In genomic region chr16:81431554-81432353, GRCh38 we compare ENCODE assay signal across 1 cellular context.
A peak's percentile ranks its signal among the peaks of the same experiment; 100 is the strongest.
TF ChIP-seq lines count a peak whose summit lies in the region.

No MANE protein-coding gene starts in this region.

TF ChIP-seq in A549, 52 proteins besides CTCF, POLR2A, EP300 and RAD21 (continued from another document):
- TF ChIP-seq REST (IDR thresholded peaks at IDR 0.05) (no peak), HOXA7 (CRISPR knock-in tag; IDR thresholded peaks at IDR 0.05) (0 out of 2 replicates have a peak, but pooled peaks have one; percentile 9), E2F6 (IDR thresholded peaks at IDR 0.05; ENCODE audit: borderline replicate concordance, low read depth) (no peak; the same call in 1 of the 2 replicates), ZC3H11A (IDR thresholded peaks at IDR 0.05) (no peak), FOXS1 (CRISPR knock-in tag; IDR thresholded peaks at IDR 0.05) (no peak), EHMT2 (IDR thresholded peaks at IDR 0.05; ENCODE audit: low read depth) (no peak), ATOH8 (CRISPR knock-in tag; IDR thresholded peaks at IDR 0.05; ENCODE audit: low read depth) (0 out of 2 replicates have a peak, but pooled peaks have one; percentile 37), MAZ (IDR thresholded peaks at IDR 0.05; ENCODE audit: borderline replicate concordance, low read depth, low read length) (no peak), USF2 (IDR thresholded peaks at IDR 0.05) (peak; percentile 38; the same call in 1 of the 2 replicates), CHD2 (IDR thresholded peaks at IDR 0.05; ENCODE audit: low read length, partially characterized antibody) (no peak), HOXB13 (CRISPR knock-in tag; IDR thresholded peaks at IDR 0.05; ENCODE audit: low read depth) (0 out of 2 replicates have a peak, but pooled peaks have one; percentile 75), HES2 (IDR thresholded peaks at IDR 0.05) (no peak), FOSB (CRISPR knock-in tag; IDR thresholded peaks at IDR 0.05) (no peak), MAX (IDR thresholded peaks at IDR 0.05) (peak; percentile 53; the same call in 1 of the 2 replicates), NR3C1 (IDR thresholded peaks at IDR 0.05) (no peak), HMGXB4 (CRISPR knock-in tag; IDR thresholded peaks at IDR 0.05; ENCODE audit: borderline replicate concordance) (no peak), HEYL (CRISPR knock-in tag; IDR thresholded peaks at IDR 0.05) (no peak), BCL3 (IDR thresholded peaks at IDR 0.05) (no peak), BHLHE40 (IDR thresholded peaks at IDR 0.05; ENCODE audit: low read depth, low read length) (no peak), HDAC2 (IDR thresholded peaks at IDR 0.05) (no peak), RARB (CRISPR knock-in tag; IDR thresholded peaks at IDR 0.05) (no peak), MAFK (IDR thresholded peaks at IDR 0.05; ENCODE audit: partially characterized antibody) (no peak), ZSCAN20 (CRISPR knock-in tag; IDR thresholded peaks at IDR 0.05) (no peak), SMC3 (IDR thresholded peaks at IDR 0.05) (no peak), GATA3 (IDR thresholded peaks at IDR 0.05; ENCODE audit: borderline replicate concordance) (peak; percentile 81; the same call in 1 of the 2 replicates), JUN (IDR thresholded peaks at IDR 0.05) (peak in 1 of 2 experiments; percentile 58; a peak in 1 of 5 replicates), JUNB (IDR thresholded peaks at IDR 0.05) (no peak)
